Comparison of ENCODE assay signal across 8 cellular contexts in the genomic region with DNA sequence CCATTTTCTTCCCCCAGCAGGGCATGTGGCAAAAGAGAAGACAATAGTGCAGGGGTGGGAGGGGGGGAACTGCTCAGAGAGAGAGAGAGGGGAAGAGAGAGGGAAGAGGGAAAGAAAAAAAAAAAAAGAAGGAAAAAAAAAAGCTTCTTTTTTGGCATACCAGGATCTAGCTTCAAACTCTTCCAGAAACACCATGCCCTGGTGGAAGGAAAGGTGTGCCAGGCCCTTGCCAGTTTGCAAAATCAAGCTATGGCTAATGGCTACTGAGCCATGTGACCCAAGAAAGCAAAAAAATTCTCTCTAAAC. TPM values are rescaled to one million over a fixed set of nuclear protein-coding genes. Genes with fewer than 3 reads are reported as not detected.
DNase-seq lines count a peak whose midpoint lies in the region; ATAC-seq and TF ChIP-seq lines count a peak whose summit lies in the region.

No MANE protein-coding gene starts in this region.

- peaks cover 54% of the 10 kb centered on the region for H3K79me2 ChIP-seq in OCI-LY7 (ENCODE audit: insufficient read depth, low read depth, low read length)

- peaks cover 5 to 40% (median 22%) of the 10 kb centered on the region in 3 donors for H3K4me1 Mint-ChIP-seq in CD8-positive, alpha-beta memory T cell
- peaks cover 64% of the 10 kb centered on the region for H3K4me1 Mint-ChIP-seq in endothelial cell (ENCODE audit: unreplicated experiment)

- peaks cover 78% of the 10 kb centered on the region for H3K4me1 ChIP-seq in CD8-positive, alpha-beta memory T cell (ENCODE audit: insufficient read depth, low read length)
- H3K4me1 ChIP-seq in OCI-LY7 (ENCODE audit: insufficient read depth, low read length, poor library complexity, severe bottlenecking), result peaks cover 81% of the 10 kb centered on the region
- H3K4me1 ChIP-seq in ovary (ENCODE audit: insufficient read depth), result peaks cover 50% of the 10 kb centered on the region

- H3K27me3 ChIP-seq in CD8-positive, alpha-beta memory T cell (ENCODE audit: insufficient read depth, low read length, poor library complexity, severe bottlenecking), result no peaks in the 10 kb centered on the region
- H3K27me3 ChIP-seq in ovary, result no peaks in the 10 kb centered on the region

- TF ChIP-seq CTCF in OCI-LY7 (conservative IDR thresholded peaks at IDR 0.05; ENCODE audit: low read length) (no peak), endothelial cell (IDR thresholded peaks at IDR 0.05; ENCODE audit: unreplicated experiment) (no peak), ovary (IDR thresholded peaks at IDR 0.05) (no peak)

- DNase-seq in CD8-positive, alpha-beta memory T cell, result no peak
- no peak for DNase-seq in OCI-LY7 (ENCODE audit: low spot score)
- no peak for DNase-seq in endothelial cell (ENCODE audit: low spot score)
- DNase-seq in ovary, result no peak
- DNase-seq in NCI-H187 (lab: John Stamatoyannopoulos, UW), result no peak
- no peak for DNase-seq in RPMI8226
- no peak for DNase-seq in amygdala (lab: John Stamatoyannopoulos, UW)

- CTCF ChIA-PET in CD8-positive, alpha-beta memory T cell (lab: Charles Lee), result interaction anchor here (1.6 to 4.5 kb wide), 3 partner anchors 24 to 84 kb away, joined by 6 to 30 read pairs (median 20); no protein-coding TSS in a partner anchor
- CTCF ChIA-PET in OCI-LY7 (lab: Charles Lee; ENCODE audit: unreplicated experiment), result interaction anchor here (0.8 to 1.6 kb wide), 3 partner anchors 9 to 83 kb away, joined by 3 to 5 read pairs (median 3); no protein-coding TSS in a partner anchor

- peaks cover 3 to 23% (median 8%) of the 10 kb centered on the region in 3 donors for H3K36me3 Mint-ChIP-seq in CD8-positive, alpha-beta memory T cell
- no peaks in the 10 kb centered on the region for H3K36me3 Mint-ChIP-seq in endothelial cell (ENCODE audit: low read depth, unreplicated experiment)

- H3K4me2 ChIP-seq in OCI-LY7 (ENCODE audit: low read length), result peak overlapping the region; percentile 98

- no peak for ATAC-seq in GM21529 (IDR thresholded peaks at IDR 0.05; ENCODE audit: unreplicated experiment)

- no peaks in the 10 kb centered on the region for H4K20me1 ChIP-seq in OCI-LY7 (ENCODE audit: insufficient read depth, low read length)

- peak overlapping the region; percentile 68 for H3K4me3 ChIP-seq in CD8-positive, alpha-beta memory T cell (ENCODE audit: low read length)
- H3K4me3 ChIP-seq in OCI-LY7 (ENCODE audit: low read depth, low read length, poor library complexity, severe bottlenecking), result peak overlapping the region; percentile 74
- no peak overlapping the region for H3K4me3 ChIP-seq in ovary

- no peaks in the 10 kb centered on the region for H3K36me3 ChIP-seq in CD8-positive, alpha-beta memory T cell (ENCODE audit: insufficient read depth, low read length)
- H3K36me3 ChIP-seq in OCI-LY7 (ENCODE audit: insufficient read depth, low read length), result peaks cover 23% of the 10 kb centered on the region; the same call in 1 of the 2 replicates
- no peaks in the 10 kb centered on the region for H3K36me3 ChIP-seq in ovary

- peak overlapping the region in 6 of 7 donors; percentile 85 to 97 (median 94) for H3K4me3 Mint-ChIP-seq in CD8-positive, alpha-beta memory T cell
- H3K4me3 Mint-ChIP-seq in endothelial cell (ENCODE audit: unreplicated experiment), result peak overlapping the region; percentile 96

- no peaks in the 10 kb centered on the region for H3K9me3 ChIP-seq in CD8-positive, alpha-beta memory T cell (ENCODE audit: low read length)
- no peaks in the 10 kb centered on the region for H3K9me3 ChIP-seq in OCI-LY7 (ENCODE audit: low read length)
- no peaks in the 10 kb centered on the region for H3K9me3 ChIP-seq in ovary

- TF ChIP-seq EP300 in ovary (IDR thresholded peaks at IDR 0.05), result no peak

- TF ChIP-seq POLR2A in ovary (IDR thresholded peaks at IDR 0.05), result no peak

- no peaks in the 10 kb centered on the region for H3K9me2 ChIP-seq in OCI-LY7 (ENCODE audit: insufficient read depth, low read length)

- intact Hi-C loops in OCI-LY7 (cut with micrococcal nuclease; ENCODE audit: unreplicated experiment), result loop anchor here (2.0 to 10.0 kb wide), 2 partner anchors 93 to 1689 kb away; a partner anchor contains a TSS
- intact Hi-C loops in ovary (cut with DNase I), result loop anchor here in 1 of 4 donors (5.0 kb wide), 1 partner anchor 39 kb away; no protein-coding TSS in a partner anchor

- peak overlapping the region; percentile 89 for H3K27ac ChIP-seq in CD8-positive, alpha-beta memory T cell (ENCODE audit: low read depth, low read length)
- H3K27ac ChIP-seq in OCI-LY7 (ENCODE audit: low read depth, low read length, poor library complexity, severe bottlenecking), result peak overlapping the region; percentile 90
- peak overlapping the region; percentile 83 to 95 for H3K27ac ChIP-seq in ovary

- BruUV-seq in OCI-LY7 (replicated peaks; lab: Mats Ljungman, UMichigan), result no TSS peak

- H2AFZ ChIP-seq in OCI-LY7 (ENCODE audit: low read length), result peak overlapping the region; percentile 34; the same call in 1 of the 2 replicates

- POLR2A ChIA-PET in CD8-positive, alpha-beta memory T cell (lab: Charles Lee), result interaction anchor here (0.7 to 1.5 kb wide), 4 partner anchors 26 to 148 kb away, joined by 3 to 6 read pairs (median 4); a partner anchor contains a TSS
- POLR2A ChIA-PET in OCI-LY7 (lab: Charles Lee), result interaction anchor here (0.6 to 1.7 kb wide), 19 partner anchors 9 to 262 kb away, joined by 3 to 12 read pairs (median 4); no protein-coding TSS in a partner anchor

- no peaks in the 10 kb centered on the region for H3K9me3 Mint-ChIP-seq in CD8-positive, alpha-beta memory T cell
- H3K9me3 Mint-ChIP-seq in endothelial cell (ENCODE audit: unreplicated experiment), result no peaks in the 10 kb centered on the region

- H3K27ac Mint-ChIP-seq in CD8-positive, alpha-beta memory T cell, result peak overlapping the region; percentile 93 to 99 (median 98)
- H3K27ac Mint-ChIP-seq in endothelial cell (ENCODE audit: unreplicated experiment), result no peak overlapping the region

- H3K27me3 Mint-ChIP-seq in CD8-positive, alpha-beta memory T cell, result peaks cover 0 to 4% of the 10 kb centered on the region in 2 donors
- H3K27me3 Mint-ChIP-seq in endothelial cell (ENCODE audit: unreplicated experiment), result peaks cover 16% of the 10 kb centered on the region

RNA-seq across cellular contexts. Expression of a gene that starts 0.3 kb away (rescaled TPM):
- 10 to 100 TPM; 25.8 to 30.7 TPM for total RNA-seq in CD8-positive, alpha-beta memory T cell
- 20.9 TPM for polyA plus RNA-seq in CD8-positive, alpha-beta memory T cell
- 26.1 and 30.4 TPM in 2 replicates for total RNA-seq in OCI-LY7 (2014; rRNA removed; shearing (Covaris generic))
- total RNA-seq in OCI-LY7 (2022) (69.1 and 77.0 TPM in 2 replicates), endothelial cell (ENCODE audit: unreplicated experiment) (109 TPM), ovary (10 to 100 TPM; 20.3 to 40.7 (median 31.2) TPM)
- polyA plus RNA-seq in ovary, result 10 to 100 TPM in 1 of 2 donors, 1 to 10 TPM in 1; 8.3 to 23.5 TPM
